In the genomic region with DNA sequence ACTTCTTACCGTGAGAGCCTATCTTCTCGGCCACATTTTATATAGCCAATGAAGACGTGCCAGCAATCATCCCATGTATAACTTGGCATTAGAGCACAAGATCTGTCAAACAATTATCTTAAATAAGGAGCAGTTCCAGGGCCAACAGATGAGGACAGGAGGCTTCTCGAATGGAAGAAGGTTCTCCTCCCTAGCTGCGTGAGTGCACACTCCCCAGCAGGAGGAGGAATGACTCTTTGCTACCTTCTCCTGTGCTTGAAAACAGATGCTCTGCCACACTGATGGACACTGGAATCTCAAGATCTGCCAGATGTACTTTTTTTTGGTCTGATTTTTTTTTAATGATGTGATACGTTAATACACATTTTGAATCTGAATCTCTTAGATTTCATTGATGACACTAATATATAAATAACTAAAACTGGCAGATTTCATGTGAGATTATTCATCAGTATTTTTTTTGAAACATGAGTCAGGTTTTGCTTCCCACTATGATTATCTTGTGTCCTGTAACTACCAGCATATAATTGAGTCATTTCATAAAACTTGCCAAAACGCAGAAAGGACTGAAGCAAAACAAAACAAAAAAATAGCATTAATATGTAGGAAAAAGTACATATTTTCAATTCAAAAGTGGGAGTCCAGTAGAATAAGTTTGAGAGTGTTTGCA, we compare ENCODE assay signal across 12 cellular contexts. TPM values are rescaled to one million over a fixed set of nuclear protein-coding genes. Genes with fewer than 3 reads are reported as not detected.
DNase-seq lines count a peak whose midpoint lies in the region; ATAC-seq, FAIRE-seq and TF ChIP-seq lines count a peak whose summit lies in the region.
"Had no signal": no experiment of that assay in that cellular context is flagged by ENCODE, and none has a peak within 500 bp of the region (broad histone marks: within the 10 kb centered on the region; RNA-seq: fewer than 3 reads in every experiment).

No MANE protein-coding gene starts in this region.

- TF ChIP-seq CTCF in cardiac fibroblast (IDR thresholded peaks at IDR 0.05; ENCODE audit: low read depth, low read length) (peak; percentile 51), keratinocyte (optimal IDR thresholded peaks at IDR 0.05 in 1 of 3, IDR thresholded peaks at IDR 0.05 in 1 of 3, conservative IDR thresholded peaks at IDR 0.05 in 1 of 3; ENCODE audit: extremely low read depth in 1 of 3, insufficient read depth in 2 of 3, low read length in 3 of 3) (peak; percentile 58 to 78 (median 65))

- no peaks in the 10 kb centered on the region for H4K20me1 ChIP-seq in keratinocyte (ENCODE audit: control insufficient read depth, extremely low read depth, insufficient read depth, low read length)

- H3K4me3 ChIP-seq in cardiac fibroblast (replicated peaks in 1 of 2; ENCODE audit: low read depth in 2 of 2, low read length in 2 of 2) (peak overlapping the region in 1 of 2 donors; percentile 5), keratinocyte (ENCODE audit: control insufficient read depth in 2 of 3, extremely low read depth in 1 of 3, insufficient read depth in 2 of 3, low read depth in 1 of 3, low read length in 3 of 3) (peak overlapping the region in 1 of 3 experiments; percentile 32)

- peak; percentile 16 for DNase-seq in Ammon's horn (ENCODE audit: low spot score)
- DNase-seq in HT1080 (ENCODE audit: low read depth) = peak; percentile 56
- peak; percentile 45 to 80 for DNase-seq in cardiac fibroblast (ENCODE audit: low read depth in 2 of 2)
- DNase-seq in keratinocyte (ENCODE audit: low read depth, low spot score) = no peak
- no peak for DNase-seq in DMS153 (lab: John Stamatoyannopoulos, UW)
- DNase-seq in activated gamma-delta T cell (lab: John Stamatoyannopoulos, UW) = no peak
- DNase-seq: activated CD8-positive, alpha-beta T cell treated with anti-CD3 and anti-CD28 coated beads for 36 hours; head of caudate nucleus; NCI-H1436; SHP77 had no signal

- no peaks in the 10 kb centered on the region for H3K79me2 ChIP-seq in keratinocyte (ENCODE audit: control insufficient read depth, insufficient read depth, low read length)

- FAIRE-seq in keratinocyte (lab: Jason Lieb, UNC) = peak; percentile 43

- dilution Hi-C loops in keratinocyte (cut with MboI; ENCODE audit: extremely low pct_ligation_motif_present, low sequenced_read_pairs) = no loop called here

- H3K27ac ChIP-seq in keratinocyte (ENCODE audit: control insufficient read depth, insufficient read depth, low read length) = peak overlapping the region; percentile 66

- no peak overlapping the region for H3K9ac ChIP-seq in keratinocyte (ENCODE audit: control insufficient read depth, extremely low read depth, insufficient read depth, low read length)

- H2AFZ ChIP-seq in keratinocyte (ENCODE audit: control insufficient read depth, low read length) = peak overlapping the region; percentile 72

- no peaks in the 10 kb centered on the region for H3K9me3 ChIP-seq in keratinocyte (ENCODE audit: control insufficient read depth, low read depth, low read length)

- no peaks in the 10 kb centered on the region for H3K27me3 ChIP-seq in keratinocyte (ENCODE audit: control insufficient read depth, extremely low read depth, insufficient read depth, low read length)

- peak overlapping the region; percentile 70 for H3K4me2 ChIP-seq in keratinocyte (ENCODE audit: control insufficient read depth, extremely low read depth, insufficient read depth, low read depth, low read length)

- ATAC-seq in HG03460 (IDR thresholded peaks at IDR 0.05; ENCODE audit: unreplicated experiment) (no peak), HG03039 (IDR thresholded peaks at IDR 0.05; ENCODE audit: unreplicated experiment) (no peak)
- ATAC-seq: activated CD8-positive, alpha-beta T cell treated with anti-CD3 and anti-CD28 coated beads for 36 hours had no signal

- H3K9me1 ChIP-seq in keratinocyte (ENCODE audit: control insufficient read depth, extremely low read depth, insufficient read depth, low read length) = no peaks in the 10 kb centered on the region

- H3K4me1 ChIP-seq in keratinocyte (ENCODE audit: control insufficient read depth, extremely low read depth, insufficient read depth, low read length) = peaks cover 35% of the 10 kb centered on the region

- no peaks in the 10 kb centered on the region for H3K36me3 ChIP-seq in keratinocyte (ENCODE audit: control insufficient read depth in 2 of 2, extremely low read depth in 1 of 2, insufficient read depth in 2 of 2, low read length in 2 of 2)

RNA-seq across cellular contexts. Expression of a gene that starts 0.6 kb away (rescaled TPM):
- total RNA-seq in HT1080 (2014; rRNA removed; shearing (Covaris generic)) = not detected in 2 replicates
- polyA plus RNA-seq in HT1080 (2015; cell fraction: cytosol; rRNA removed) = not detected in 2 replicates
- not detected in 2 replicates for polyA plus RNA-seq in HT1080 (2015; cell fraction: nucleus; rRNA removed)
- polyA plus RNA-seq in keratinocyte = 0.33 to 0.79 TPM (median 0.75 TPM) in 3 replicates
- polyA plus RNA-seq in keratinocyte (2011; ENCODE audit: low read depth) = not detected
- polyA plus RNA-seq in keratinocyte (2011; cell fraction: cytosol; rRNA removed) = 0.23 and 0.25 TPM in 2 replicates
- polyA plus RNA-seq in keratinocyte (2011; cell fraction: nucleus; rRNA removed) = 0.37 TPM in 2 replicates
- 0.26 TPM in 1 of 2 replicates, not detected in the other for polyA plus RNA-seq in keratinocyte (2012; ENCODE audit: low replicate concordance)
- 0.36 to 0.96 TPM in 2 of 3 replicates, not detected in the other for polyA minus RNA-seq in keratinocyte
- polyA minus RNA-seq in keratinocyte (2011; cell fraction: cytosol; rRNA and poly(A)+ RNA removed) = not detected
- polyA minus RNA-seq in keratinocyte (2011; cell fraction: nucleus; rRNA and poly(A)+ RNA removed) = 0.21 TPM in 1 of 2 replicates, not detected in the other
- total RNA-seq: activated CD8-positive, alpha-beta T cell treated with anti-CD3 and anti-CD28 coated beads for 36 hours had no signal

Comparison
In these comparisons a context has a peak if more than half of its experiments do, and no peak if none do; other contexts are left out.
1. DNase-seq: peak in Ammon's horn (single experiment), HT1080 (single experiment) and cardiac fibroblast (2 of 2); none in keratinocyte (single experiment), DMS153 (single experiment) and activated gamma-delta T cell (single experiment).